In the genomic region with DNA sequence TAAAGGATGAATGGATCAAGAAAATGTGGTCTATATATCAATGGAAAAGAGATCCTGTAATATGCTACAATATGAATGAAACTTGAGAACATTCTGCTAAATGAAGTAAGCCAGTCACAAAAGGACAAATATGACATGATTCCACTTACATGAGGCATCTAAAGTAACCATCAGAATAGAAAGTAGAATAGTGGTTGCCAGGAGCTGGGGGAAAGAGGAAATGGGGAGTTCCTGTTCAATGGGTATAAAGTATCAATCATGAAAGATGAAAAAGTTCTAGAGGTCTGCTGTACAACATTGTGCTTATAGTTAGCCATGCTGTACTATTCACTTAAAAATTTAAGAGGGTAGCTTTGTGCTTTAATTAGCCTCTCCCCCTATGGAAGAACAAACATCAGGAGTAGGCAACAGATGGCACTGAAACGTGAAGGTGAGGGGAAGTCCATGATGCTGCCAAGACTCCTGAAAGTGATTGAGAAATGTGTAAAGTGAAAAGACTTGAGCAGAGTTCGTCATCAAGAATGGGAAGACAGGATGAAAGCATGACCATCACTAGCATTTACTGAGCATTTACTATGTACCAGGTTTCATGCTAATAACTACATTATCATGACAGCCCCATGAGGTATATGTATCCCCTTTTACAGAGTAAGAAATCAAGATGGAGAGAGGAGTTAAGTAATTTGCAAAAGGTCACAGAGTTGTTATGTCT, we compare ENCODE assay signal across 18 cellular contexts.
DNase-seq lines count a peak whose midpoint lies in the region; ATAC-seq and TF ChIP-seq lines count a peak whose summit lies in the region.
"Had no signal": no experiment of that assay in that cellular context is flagged by ENCODE, and none has a peak within 500 bp of the region (broad histone marks: within the 10 kb centered on the region; RNA-seq: fewer than 3 reads in every experiment).

No MANE protein-coding gene starts in this region.

- TF ChIP-seq EP300 in suprapubic skin (IDR thresholded peaks at IDR 0.05), result no peak

- no peak for TF ChIP-seq CTCF in suprapubic skin (IDR thresholded peaks at IDR 0.05)

- H3K27ac Mint-ChIP-seq in activated T-helper 17 cell treated with anti-CD3 and anti-CD28 coated beads, Interleukin-2, amount 50 U/mL, for 72 hours, result peak overlapping the region; percentile 48
- H3K27ac Mint-ChIP-seq in stimulated activated effector memory CD8-positive, alpha-beta T cell treated with anti-CD3 and anti-CD28 coated beads, Interleukin-12 subunit alpha, Interleukin-12 subunit beta, amount 100 ng/mL, for 72 hours, result peak overlapping the region; percentile 1
- H3K27ac Mint-ChIP-seq: IgD-negative memory B cell, T-helper 17 cell had no signal

- peaks cover 11% of the 10 kb centered on the region for H3K4me1 ChIP-seq in suprapubic skin
- H3K4me1 ChIP-seq: prostate gland, thyroid gland had no signal

- no peaks in the 10 kb centered on the region for H3K9me3 ChIP-seq in suprapubic skin
- H3K9me3 ChIP-seq: adrenal gland, prostate gland, thyroid gland had no signal

- peak; percentile 54 for ATAC-seq in GM18517 (IDR thresholded peaks at IDR 0.05; ENCODE audit: unreplicated experiment)
- peak; percentile 51 for ATAC-seq in HG03196 (IDR thresholded peaks at IDR 0.05; ENCODE audit: unreplicated experiment)
- ATAC-seq in activated T-helper 17 cell treated with anti-CD3 and anti-CD28 coated beads, Interleukin-2, amount 50 U/mL, for 72 hours (replicated peaks), result peak; percentile 60
- ATAC-seq in stimulated activated effector memory CD8-positive, alpha-beta T cell treated with anti-CD3 and anti-CD28 coated beads, Interleukin-12 subunit alpha, Interleukin-12 subunit beta, amount 100 ng/mL, for 72 hours, result peak; percentile 57
- ATAC-seq: left cardiac atrium, T-helper 17 cell had no signal

- no peak for DNase-seq in stimulated activated effector memory CD8-positive, alpha-beta T cell treated with anti-CD3 and anti-CD28 coated beads, Interleukin-12 subunit alpha, Interleukin-12 subunit beta, amount 100 ng/mL, for 72 hours (ENCODE audit: low spot score in 2 of 2)
- DNase-seq in NCI-H748 (lab: John Stamatoyannopoulos, UW; ENCODE audit: unreplicated experiment), result no peak
- DNase-seq in T1000 (lab: John Stamatoyannopoulos, UW), result no peak
- no peak for DNase-seq in suprapubic skin (ENCODE audit: low spot score in 2 of 2)
- DNase-seq: activated CD4-positive, alpha-beta T cell treated with anti-CD3 and anti-CD28 coated beads for 4 hours; adrenal gland; GOT3; hypothalamus; left cardiac atrium; NCI-H526 treated with DMSO at 0.1 percent for 48 hours; T-helper 17 cell; thyroid gland had no signal

- no peak for TF ChIP-seq POLR2A in suprapubic skin (IDR thresholded peaks at IDR 0.05)

- H3K9me3 Mint-ChIP-seq in activated T-helper 17 cell treated with anti-CD3 and anti-CD28 coated beads, Interleukin-2, amount 50 U/mL, for 72 hours, result no peaks in the 10 kb centered on the region
- no peaks in the 10 kb centered on the region for H3K9me3 Mint-ChIP-seq in stimulated activated effector memory CD8-positive, alpha-beta T cell treated with anti-CD3 and anti-CD28 coated beads, Interleukin-12 subunit alpha, Interleukin-12 subunit beta, amount 100 ng/mL, for 72 hours

- peaks cover 5% of the 10 kb centered on the region for H3K36me3 Mint-ChIP-seq in activated T-helper 17 cell treated with anti-CD3 and anti-CD28 coated beads, Interleukin-2, amount 50 U/mL, for 72 hours (ENCODE audit: low read depth)
- no peaks in the 10 kb centered on the region for H3K36me3 Mint-ChIP-seq in stimulated activated effector memory CD8-positive, alpha-beta T cell treated with anti-CD3 and anti-CD28 coated beads, Interleukin-12 subunit alpha, Interleukin-12 subunit beta, amount 100 ng/mL, for 72 hours
- H3K36me3 Mint-ChIP-seq: IgD-negative memory B cell had no signal

- 79% methylated on average over 2 of the region's 2 CpGs for WGBS in suprapubic skin

- no peak overlapping the region for H3K27ac ChIP-seq in suprapubic skin
- H3K27ac ChIP-seq: adrenal gland, prostate gland, RWPE1, thyroid gland had no signal

- no peaks in the 10 kb centered on the region for H3K27me3 Mint-ChIP-seq in activated T-helper 17 cell treated with anti-CD3 and anti-CD28 coated beads, Interleukin-2, amount 50 U/mL, for 72 hours
- H3K27me3 Mint-ChIP-seq: IgD-negative memory B cell, T-helper 17 cell had no signal

- H3K4me3 ChIP-seq in suprapubic skin, result no peak overlapping the region
- H3K4me3 ChIP-seq: adrenal gland, prostate gland, thyroid gland had no signal

- H3K36me3 ChIP-seq in suprapubic skin, result no peaks in the 10 kb centered on the region
- H3K36me3 ChIP-seq: adrenal gland, prostate gland, thyroid gland had no signal

- H3K4me3 Mint-ChIP-seq in activated T-helper 17 cell treated with anti-CD3 and anti-CD28 coated beads, Interleukin-2, amount 50 U/mL, for 72 hours, result peak overlapping the region; percentile 16
- no peak overlapping the region for H3K4me3 Mint-ChIP-seq in stimulated activated effector memory CD8-positive, alpha-beta T cell treated with anti-CD3 and anti-CD28 coated beads, Interleukin-12 subunit alpha, Interleukin-12 subunit beta, amount 100 ng/mL, for 72 hours
- H3K4me3 Mint-ChIP-seq: IgD-negative memory B cell, T-helper 17 cell had no signal

- no peaks in the 10 kb centered on the region for H3K27me3 ChIP-seq in suprapubic skin
- H3K27me3 ChIP-seq: adrenal gland, thyroid gland had no signal

- peaks cover 18% of the 10 kb centered on the region for H3K4me1 Mint-ChIP-seq in activated T-helper 17 cell treated with anti-CD3 and anti-CD28 coated beads, Interleukin-2, amount 50 U/mL, for 72 hours
- H3K4me1 Mint-ChIP-seq in stimulated activated effector memory CD8-positive, alpha-beta T cell treated with anti-CD3 and anti-CD28 coated beads, Interleukin-12 subunit alpha, Interleukin-12 subunit beta, amount 100 ng/mL, for 72 hours, result peaks cover 22% of the 10 kb centered on the region
